In the genomic region with DNA sequence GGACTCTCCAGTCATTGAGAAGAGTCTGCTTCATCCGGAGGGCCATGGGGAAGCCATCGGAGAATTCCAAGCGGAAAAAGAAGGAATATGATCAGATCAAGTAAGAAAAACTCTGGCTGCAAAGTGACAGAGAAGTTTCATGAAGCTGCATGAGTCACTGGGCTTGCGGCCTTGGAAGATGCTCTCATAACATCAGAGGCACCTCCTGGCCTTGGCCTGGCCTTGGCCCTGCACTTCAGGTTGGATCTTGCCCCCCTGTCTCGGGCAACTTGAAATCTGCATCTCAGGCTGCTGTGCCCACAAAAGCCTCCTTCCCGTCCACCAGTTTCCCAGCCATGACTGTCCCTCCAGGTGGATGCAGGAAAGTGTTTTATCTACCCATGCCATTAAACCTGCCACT, we compare ENCODE assay signal across 32 cellular contexts.
"Had no signal": no experiment of that assay in that cellular context is flagged by ENCODE, and none has a peak within 500 bp of the region (broad histone marks: within the 10 kb centered on the region; RNA-seq: fewer than 3 reads in every experiment).

No MANE protein-coding gene starts in this region.

- H3K4me3 ChIP-seq: MG63 had no signal

- H3K9me3 ChIP-seq: MG63 had no signal

- H3K9ac ChIP-seq: KMS-11 had no signal

- H3K4me2 ChIP-seq: KMS-11 had no signal

- DNase-seq: Karpas-422, Kasumi-1, KG1, MG63, MM.1S, MV-4-11, NCI-H1048, NCI-H1105, NCI-H1105 treated with DMSO at 0.1 percent for 48 hours, NCI-H1417, NCI-H1417 treated with DMSO at 0.1 percent for 48 hours, NCI-H1436, NCI-H1436 treated with DMSO at 0.1 percent for 48 hours, NCI-H146, NCI-H1694, NCI-H1694 treated with DMSO at 0.1 percent for 48 hours, NCI-H187, NCI-H187 treated with DMSO at 0.1 percent for 48 hours, NCI-H1930, NCI-H2029, NCI-H2029 treated with DMSO at 0.1 percent for 48 hours, NCI-H2081 treated with DMSO at 0.1 percent for 48 hours, NCI-H2107, NCI-H2171, NCI-H2171 treated with DMSO at 0.1 percent for 48 hours, NCI-H2227 treated with DMSO at 0.1 percent for 48 hours, NCI-H226, NCI-H345, NCI-H510A, NCI-H510A treated with DMSO at 0.1 percent for 48 hours, NCI-H524 had no signal

- H3K27ac ChIP-seq: KMS-11 had no signal

- H3K36me3 ChIP-seq: MG63 had no signal
